Comparison of ENCODE assay signal across 26 cellular contexts in the genomic region with DNA sequence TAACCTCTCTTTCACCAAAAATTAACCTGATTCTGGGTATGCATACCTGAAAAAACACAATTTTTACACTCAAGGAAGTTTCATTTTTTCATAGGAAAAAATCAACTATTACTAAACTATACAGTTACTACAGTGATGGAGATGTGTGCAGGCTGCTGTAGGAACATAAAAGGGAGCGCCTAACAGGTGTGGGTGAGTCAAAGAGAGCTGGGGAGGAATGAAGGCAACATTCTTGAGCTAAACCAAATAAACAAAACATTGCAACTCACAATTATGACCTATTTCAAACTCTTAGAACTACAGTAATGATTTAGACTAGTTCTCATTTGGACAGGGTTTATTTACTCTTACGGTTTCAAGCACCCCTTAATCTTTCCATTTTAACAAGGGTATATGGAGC.
"Had no signal": no experiment of that assay in that cellular context is flagged by ENCODE, and none has a peak within 500 bp of the region (broad histone marks: within the 10 kb centered on the region; RNA-seq: fewer than 3 reads in every experiment).

No MANE protein-coding gene starts in this region.

- H3K4me3 ChIP-seq: coronary artery, dorsolateral prefrontal cortex, pancreas, prostate gland, thoracic aorta, uterus had no signal

- H3K9me3 Mint-ChIP-seq: immature natural killer cell; memory B cell; naive thymus-derived CD4-positive, alpha-beta T cell; T-cell; T-helper 2 cell treated with Interferon-gamma antibody and Interleukin-4, amounts not matched to agents 5 μg/mL and 100 μg/mL, for 36 hours had no signal

- H3K9me3 ChIP-seq: pancreas, prostate gland, thoracic aorta, uterus had no signal

- H3K4me1 Mint-ChIP-seq: memory B cell had no signal

- H3K27me3 ChIP-seq: dorsolateral prefrontal cortex, pancreas, uterus had no signal

- H3K27me3 Mint-ChIP-seq: activated naive CD8-positive, alpha-beta T cell; memory B cell; naive thymus-derived CD4-positive, alpha-beta T cell; T-cell had no signal

- H3K4me1 ChIP-seq: pancreas, prostate gland, uterus had no signal

- H3K4me3 Mint-ChIP-seq: activated naive CD8-positive, alpha-beta T cell; immature natural killer cell; memory B cell; naive thymus-derived CD4-positive, alpha-beta T cell; T-cell; T-helper 2 cell treated with Interferon-gamma antibody and Interleukin-4, amounts not matched to agents 5 μg/mL and 100 μg/mL, for 36 hours had no signal

- H3K27ac Mint-ChIP-seq: activated naive CD8-positive, alpha-beta T cell; memory B cell; T-helper 2 cell treated with Interferon-gamma antibody and Interleukin-4, amounts not matched to agents 5 μg/mL and 100 μg/mL, for 36 hours had no signal

- DNase-seq: activated CD4-positive, alpha-beta T cell treated with anti-CD3 and anti-CD28 coated beads for 4 hours; activated CD4-positive, alpha-beta T cell treated with anti-CD3 and anti-CD28 coated beads, Interleukin-2, amount 50 U/mL, for 4 hours; activated effector memory CD4-positive, alpha-beta T cell treated with Interleukin-2 at 50 U/mL for 16 hours; activated naive CD4-positive, alpha-beta T cell treated with Interleukin-2 at 50 U/mL for 16 hours; anterior cingulate cortex; cerebellar nuclear complex; dorsolateral prefrontal cortex; effector memory CD4-positive, alpha-beta T cell; erythroblast; head of caudate nucleus; hypothalamus; immature natural killer cell; midbrain; naive thymus-derived CD4-positive, alpha-beta T cell; pancreas; stimulated activated CD4-positive, alpha-beta T cell treated with anti-CD3 and anti-CD28 coated beads, Interleukin-15, amount 100 ng/mL, for 24 hours; stimulated activated naive CD4-positive, alpha-beta T cell treated with Interleukin-2 at 50 U/mL for 16 hours; T-cell; trophoblast cell; uterus had no signal

- H3K36me3 ChIP-seq: pancreas, prostate gland, thoracic aorta, uterus had no signal

- H3K27ac ChIP-seq: coronary artery, dorsolateral prefrontal cortex, pancreas, prostate gland, thoracic aorta, uterus had no signal
